ENCODE assay signal across 1 cellular context in the genomic region with DNA sequence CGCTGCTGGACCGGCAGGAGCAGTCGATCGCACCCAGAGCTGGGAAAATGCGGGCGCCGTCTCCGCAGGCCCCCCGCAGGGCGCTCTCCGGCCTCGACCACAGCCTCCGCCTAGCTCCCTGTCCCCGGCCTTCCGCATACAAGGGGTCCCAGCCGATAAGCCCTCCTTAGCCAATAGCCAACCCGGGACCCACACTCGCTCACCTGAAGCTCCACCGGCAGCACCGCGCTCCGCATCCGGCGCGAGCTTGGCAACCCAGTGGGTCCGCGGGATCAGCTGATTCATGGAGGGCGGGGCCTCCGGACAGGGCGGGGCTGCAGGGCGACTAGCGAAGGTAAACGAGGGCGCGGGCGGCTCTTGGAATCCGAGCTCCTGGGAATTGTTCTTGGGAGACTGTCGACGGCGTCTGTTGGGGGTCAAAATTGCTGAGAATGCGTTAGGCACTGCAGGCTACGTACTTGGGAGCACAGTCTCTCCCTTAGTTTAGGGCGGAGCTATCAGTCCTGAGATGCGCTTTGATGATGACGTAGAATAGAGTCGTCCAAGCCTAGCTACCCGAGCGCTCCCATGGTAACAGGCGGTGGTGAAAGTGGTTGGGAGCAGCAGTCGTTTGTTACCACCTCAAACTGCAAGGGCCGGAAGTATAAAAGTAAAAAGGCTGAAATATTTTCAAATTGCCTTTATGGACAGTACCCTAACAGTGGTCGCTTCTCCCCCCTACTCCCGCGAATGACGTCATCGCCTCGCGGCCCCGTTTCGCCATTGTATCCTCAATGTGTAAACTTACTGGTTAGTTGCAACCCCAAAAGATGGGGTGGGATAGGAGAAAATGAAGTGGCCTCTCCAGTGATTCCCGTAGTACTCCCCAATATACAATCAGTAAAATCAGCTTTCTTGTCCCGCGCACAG.
TF ChIP-seq lines count a peak whose summit lies in the region.

A gene (minus strand): TSS at position 260 of the 909 bp plus-strand sequence. CDS start 12,048 bp downstream, outside the sequence.

TF ChIP-seq in WTC11, 78 proteins besides CTCF, POLR2A, EP300 and RAD21 (continued from another document and continues in another):
- TF ChIP-seq, protein P1, sequence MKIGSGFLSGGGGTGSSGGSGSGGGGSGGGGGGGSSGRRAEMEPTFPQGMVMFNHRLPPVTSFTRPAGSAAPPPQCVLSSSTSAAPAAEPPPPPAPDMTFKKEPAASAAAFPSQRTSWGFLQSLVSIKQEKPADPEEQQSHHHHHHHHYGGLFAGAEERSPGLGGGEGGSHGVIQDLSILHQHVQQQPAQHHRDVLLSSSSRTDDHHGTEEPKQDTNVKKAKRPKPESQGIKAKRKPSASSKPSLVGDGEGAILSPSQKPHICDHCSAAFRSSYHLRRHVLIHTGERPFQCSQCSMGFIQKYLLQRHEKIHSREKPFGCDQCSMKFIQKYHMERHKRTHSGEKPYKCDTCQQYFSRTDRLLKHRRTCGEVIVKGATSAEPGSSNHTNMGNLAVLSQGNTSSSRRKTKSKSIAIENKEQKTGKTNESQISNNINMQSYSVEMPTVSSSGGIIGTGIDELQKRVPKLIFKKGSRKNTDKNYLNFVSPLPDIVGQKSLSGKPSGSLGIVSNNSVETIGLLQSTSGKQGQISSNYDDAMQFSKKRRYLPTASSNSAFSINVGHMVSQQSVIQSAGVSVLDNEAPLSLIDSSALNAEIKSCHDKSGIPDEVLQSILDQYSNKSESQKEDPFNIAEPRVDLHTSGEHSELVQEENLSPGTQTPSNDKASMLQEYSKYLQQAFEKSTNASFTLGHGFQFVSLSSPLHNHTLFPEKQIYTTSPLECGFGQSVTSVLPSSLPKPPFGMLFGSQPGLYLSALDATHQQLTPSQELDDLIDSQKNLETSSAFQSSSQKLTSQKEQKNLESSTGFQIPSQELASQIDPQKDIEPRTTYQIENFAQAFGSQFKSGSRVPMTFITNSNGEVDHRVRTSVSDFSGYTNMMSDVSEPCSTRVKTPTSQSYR (CRISPR knock-in tag; IDR thresholded peaks at IDR 0.05): no peak
- no peak for TF ChIP-seq SMAD3 (CRISPR knock-in tag; IDR thresholded peaks at IDR 0.05; ENCODE audit: borderline replicate concordance)
- TF ChIP-seq ZNF232 (CRISPR knock-in tag; IDR thresholded peaks at IDR 0.05): no peak; the same call in 1 of the 2 replicates
- no peak; the same call in 1 of the 2 replicates for TF ChIP-seq NFYB (CRISPR knock-in tag; conservative IDR thresholded peaks at IDR 0.05; ENCODE audit: low read depth)
- no peak for TF ChIP-seq NFATC4 (CRISPR knock-in tag; IDR thresholded peaks at IDR 0.05)
- TF ChIP-seq NFE2L1 (CRISPR knock-in tag; IDR thresholded peaks at IDR 0.05): peak; percentile 44; the same call in 1 of the 2 replicates
- TF ChIP-seq, protein P2, sequence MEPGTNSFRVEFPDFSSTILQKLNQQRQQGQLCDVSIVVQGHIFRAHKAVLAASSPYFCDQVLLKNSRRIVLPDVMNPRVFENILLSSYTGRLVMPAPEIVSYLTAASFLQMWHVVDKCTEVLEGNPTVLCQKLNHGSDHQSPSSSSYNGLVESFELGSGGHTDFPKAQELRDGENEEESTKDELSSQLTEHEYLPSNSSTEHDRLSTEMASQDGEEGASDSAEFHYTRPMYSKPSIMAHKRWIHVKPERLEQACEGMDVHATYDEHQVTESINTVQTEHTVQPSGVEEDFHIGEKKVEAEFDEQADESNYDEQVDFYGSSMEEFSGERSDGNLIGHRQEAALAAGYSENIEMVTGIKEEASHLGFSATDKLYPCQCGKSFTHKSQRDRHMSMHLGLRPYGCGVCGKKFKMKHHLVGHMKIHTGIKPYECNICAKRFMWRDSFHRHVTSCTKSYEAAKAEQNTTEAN (CRISPR knock-in tag; IDR thresholded peaks at IDR 0.05): 0 out of 2 replicates have a peak, but pooled peaks have one; percentile 39
- TF ChIP-seq NR2C2 (CRISPR knock-in tag; IDR thresholded peaks at IDR 0.05): no peak
- TF ChIP-seq FOXJ3 (CRISPR knock-in tag; IDR thresholded peaks at IDR 0.05; ENCODE audit: borderline replicate concordance): no peak
- 0 out of 2 replicates have a peak, but pooled peaks have one; percentile 56 for TF ChIP-seq RELA (CRISPR knock-in tag; IDR thresholded peaks at IDR 0.05; ENCODE audit: borderline replicate concordance)
- TF ChIP-seq, protein P3, sequence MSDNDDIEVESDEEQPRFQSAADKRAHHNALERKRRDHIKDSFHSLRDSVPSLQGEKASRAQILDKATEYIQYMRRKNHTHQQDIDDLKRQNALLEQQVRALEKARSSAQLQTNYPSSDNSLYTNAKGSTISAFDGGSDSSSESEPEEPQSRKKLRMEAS (CRISPR knock-in tag; IDR thresholded peaks at IDR 0.05): peak; percentile 45
- TF ChIP-seq, protein P4, sequence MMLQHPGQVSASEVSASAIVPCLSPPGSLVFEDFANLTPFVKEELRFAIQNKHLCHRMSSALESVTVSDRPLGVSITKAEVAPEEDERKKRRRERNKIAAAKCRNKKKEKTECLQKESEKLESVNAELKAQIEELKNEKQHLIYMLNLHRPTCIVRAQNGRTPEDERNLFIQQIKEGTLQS (CRISPR knock-in tag; conservative IDR thresholded peaks at IDR 0.05): no peak
- TF ChIP-seq, protein P5, sequence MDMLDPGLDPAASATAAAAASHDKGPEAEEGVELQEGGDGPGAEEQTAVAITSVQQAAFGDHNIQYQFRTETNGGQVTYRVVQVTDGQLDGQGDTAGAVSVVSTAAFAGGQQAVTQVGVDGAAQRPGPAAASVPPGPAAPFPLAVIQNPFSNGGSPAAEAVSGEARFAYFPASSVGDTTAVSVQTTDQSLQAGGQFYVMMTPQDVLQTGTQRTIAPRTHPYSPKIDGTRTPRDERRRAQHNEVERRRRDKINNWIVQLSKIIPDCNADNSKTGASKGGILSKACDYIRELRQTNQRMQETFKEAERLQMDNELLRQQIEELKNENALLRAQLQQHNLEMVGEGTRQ (CRISPR knock-in tag; IDR thresholded peaks at IDR 0.05): peak; percentile 90
- TF ChIP-seq, protein P6, sequence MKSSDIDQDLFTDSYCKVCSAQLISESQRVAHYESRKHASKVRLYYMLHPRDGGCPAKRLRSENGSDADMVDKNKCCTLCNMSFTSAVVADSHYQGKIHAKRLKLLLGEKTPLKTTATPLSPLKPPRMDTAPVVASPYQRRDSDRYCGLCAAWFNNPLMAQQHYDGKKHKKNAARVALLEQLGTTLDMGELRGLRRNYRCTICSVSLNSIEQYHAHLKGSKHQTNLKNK (CRISPR knock-in tag; IDR thresholded peaks at IDR 0.05): no peak
- peak; percentile 95 for TF ChIP-seq CREM (CRISPR knock-in tag; IDR thresholded peaks at IDR 0.05)
- no peak for TF ChIP-seq MXD4 (CRISPR knock-in tag; IDR thresholded peaks at IDR 0.05; ENCODE audit: borderline replicate concordance)
- TF ChIP-seq TP53 (CRISPR knock-in tag; IDR thresholded peaks at IDR 0.05): 0 out of 2 replicates have a peak, but pooled peaks have one; percentile 38
- no peak for TF ChIP-seq OVOL2 (CRISPR knock-in tag; IDR thresholded peaks at IDR 0.05; ENCODE audit: borderline replicate concordance)
- TF ChIP-seq MYBL2 (CRISPR knock-in tag; IDR thresholded peaks at IDR 0.05): no peak
- no peak for TF ChIP-seq PRRX2 (CRISPR knock-in tag; IDR thresholded peaks at IDR 0.05)
- no peak for TF ChIP-seq TCF7 (CRISPR knock-in tag; IDR thresholded peaks at IDR 0.05; ENCODE audit: low read depth)
- no peak for TF ChIP-seq ATF1 (CRISPR knock-in tag; IDR thresholded peaks at IDR 0.05)
- peak; percentile 79; the same call in 1 of the 2 replicates for TF ChIP-seq CBFB (CRISPR knock-in tag; IDR thresholded peaks at IDR 0.05; ENCODE audit: low read depth)
- TF ChIP-seq, protein P7, sequence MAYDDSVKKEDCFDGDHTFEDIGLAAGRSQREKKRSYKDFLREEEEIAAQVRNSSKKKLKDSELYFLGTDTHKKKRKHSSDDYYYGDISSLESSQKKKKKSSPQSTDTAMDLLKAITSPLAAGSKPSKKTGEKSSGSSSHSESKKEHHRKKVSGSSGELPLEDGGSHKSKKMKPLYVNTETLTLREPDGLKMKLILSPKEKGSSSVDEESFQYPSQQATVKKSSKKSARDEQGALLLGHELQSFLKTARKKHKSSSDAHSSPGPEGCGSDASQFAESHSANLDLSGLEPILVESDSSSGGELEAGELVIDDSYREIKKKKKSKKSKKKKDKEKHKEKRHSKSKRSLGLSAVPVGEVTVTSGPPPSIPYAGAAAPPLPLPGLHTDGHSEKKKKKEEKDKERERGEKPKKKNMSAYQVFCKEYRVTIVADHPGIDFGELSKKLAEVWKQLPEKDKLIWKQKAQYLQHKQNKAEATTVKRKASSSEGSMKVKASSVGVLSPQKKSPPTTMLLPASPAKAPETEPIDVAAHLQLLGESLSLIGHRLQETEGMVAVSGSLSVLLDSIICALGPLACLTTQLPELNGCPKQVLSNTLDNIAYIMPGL (CRISPR knock-in tag; IDR thresholded peaks at IDR 0.05): peak; percentile 66; the same call in 1 of the 2 replicates
- TF ChIP-seq HMGA2 (CRISPR knock-in tag; IDR thresholded peaks at IDR 0.05): no peak
- TF ChIP-seq, protein P8, sequence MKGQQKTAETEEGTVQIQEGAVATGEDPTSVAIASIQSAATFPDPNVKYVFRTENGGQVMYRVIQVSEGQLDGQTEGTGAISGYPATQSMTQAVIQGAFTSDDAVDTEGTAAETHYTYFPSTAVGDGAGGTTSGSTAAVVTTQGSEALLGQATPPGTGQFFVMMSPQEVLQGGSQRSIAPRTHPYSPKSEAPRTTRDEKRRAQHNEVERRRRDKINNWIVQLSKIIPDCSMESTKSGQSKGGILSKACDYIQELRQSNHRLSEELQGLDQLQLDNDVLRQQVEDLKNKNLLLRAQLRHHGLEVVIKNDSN (CRISPR knock-in tag; IDR thresholded peaks at IDR 0.05): peak; percentile 86
- TF ChIP-seq SP1 (CRISPR knock-in tag; conservative IDR thresholded peaks at IDR 0.05): peak; percentile 82
- TF ChIP-seq, protein P9, sequence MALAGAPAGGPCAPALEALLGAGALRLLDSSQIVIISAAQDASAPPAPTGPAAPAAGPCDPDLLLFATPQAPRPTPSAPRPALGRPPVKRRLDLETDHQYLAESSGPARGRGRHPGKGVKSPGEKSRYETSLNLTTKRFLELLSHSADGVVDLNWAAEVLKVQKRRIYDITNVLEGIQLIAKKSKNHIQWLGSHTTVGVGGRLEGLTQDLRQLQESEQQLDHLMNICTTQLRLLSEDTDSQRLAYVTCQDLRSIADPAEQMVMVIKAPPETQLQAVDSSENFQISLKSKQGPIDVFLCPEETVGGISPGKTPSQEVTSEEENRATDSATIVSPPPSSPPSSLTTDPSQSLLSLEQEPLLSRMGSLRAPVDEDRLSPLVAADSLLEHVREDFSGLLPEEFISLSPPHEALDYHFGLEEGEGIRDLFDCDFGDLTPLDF (CRISPR knock-in tag; IDR thresholded peaks at IDR 0.05): no peak
- 0 out of 2 replicates have a peak, but pooled peaks have one; percentile 22 for TF ChIP-seq SOX15 (CRISPR knock-in tag; IDR thresholded peaks at IDR 0.05)
- TF ChIP-seq, protein P10, sequence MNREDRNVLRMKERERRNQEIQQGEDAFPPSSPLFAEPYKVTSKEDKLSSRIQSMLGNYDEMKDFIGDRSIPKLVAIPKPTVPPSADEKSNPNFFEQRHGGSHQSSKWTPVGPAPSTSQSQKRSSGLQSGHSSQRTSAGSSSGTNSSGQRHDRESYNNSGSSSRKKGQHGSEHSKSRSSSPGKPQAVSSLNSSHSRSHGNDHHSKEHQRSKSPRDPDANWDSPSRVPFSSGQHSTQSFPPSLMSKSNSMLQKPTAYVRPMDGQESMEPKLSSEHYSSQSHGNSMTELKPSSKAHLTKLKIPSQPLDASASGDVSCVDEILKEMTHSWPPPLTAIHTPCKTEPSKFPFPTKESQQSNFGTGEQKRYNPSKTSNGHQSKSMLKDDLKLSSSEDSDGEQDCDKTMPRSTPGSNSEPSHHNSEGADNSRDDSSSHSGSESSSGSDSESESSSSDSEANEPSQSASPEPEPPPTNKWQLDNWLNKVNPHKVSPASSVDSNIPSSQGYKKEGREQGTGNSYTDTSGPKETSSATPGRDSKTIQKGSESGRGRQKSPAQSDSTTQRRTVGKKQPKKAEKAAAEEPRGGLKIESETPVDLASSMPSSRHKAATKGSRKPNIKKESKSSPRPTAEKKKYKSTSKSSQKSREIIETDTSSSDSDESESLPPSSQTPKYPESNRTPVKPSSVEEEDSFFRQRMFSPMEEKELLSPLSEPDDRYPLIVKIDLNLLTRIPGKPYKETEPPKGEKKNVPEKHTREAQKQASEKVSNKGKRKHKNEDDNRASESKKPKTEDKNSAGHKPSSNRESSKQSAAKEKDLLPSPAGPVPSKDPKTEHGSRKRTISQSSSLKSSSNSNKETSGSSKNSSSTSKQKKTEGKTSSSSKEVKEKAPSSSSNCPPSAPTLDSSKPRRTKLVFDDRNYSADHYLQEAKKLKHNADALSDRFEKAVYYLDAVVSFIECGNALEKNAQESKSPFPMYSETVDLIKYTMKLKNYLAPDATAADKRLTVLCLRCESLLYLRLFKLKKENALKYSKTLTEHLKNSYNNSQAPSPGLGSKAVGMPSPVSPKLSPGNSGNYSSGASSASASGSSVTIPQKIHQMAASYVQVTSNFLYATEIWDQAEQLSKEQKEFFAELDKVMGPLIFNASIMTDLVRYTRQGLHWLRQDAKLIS (CRISPR knock-in tag; IDR thresholded peaks at IDR 0.05; ENCODE audit: borderline replicate concordance): no peak
- no peak for TF ChIP-seq NR1H2 (CRISPR knock-in tag; IDR thresholded peaks at IDR 0.05)
- TF ChIP-seq, protein P11, sequence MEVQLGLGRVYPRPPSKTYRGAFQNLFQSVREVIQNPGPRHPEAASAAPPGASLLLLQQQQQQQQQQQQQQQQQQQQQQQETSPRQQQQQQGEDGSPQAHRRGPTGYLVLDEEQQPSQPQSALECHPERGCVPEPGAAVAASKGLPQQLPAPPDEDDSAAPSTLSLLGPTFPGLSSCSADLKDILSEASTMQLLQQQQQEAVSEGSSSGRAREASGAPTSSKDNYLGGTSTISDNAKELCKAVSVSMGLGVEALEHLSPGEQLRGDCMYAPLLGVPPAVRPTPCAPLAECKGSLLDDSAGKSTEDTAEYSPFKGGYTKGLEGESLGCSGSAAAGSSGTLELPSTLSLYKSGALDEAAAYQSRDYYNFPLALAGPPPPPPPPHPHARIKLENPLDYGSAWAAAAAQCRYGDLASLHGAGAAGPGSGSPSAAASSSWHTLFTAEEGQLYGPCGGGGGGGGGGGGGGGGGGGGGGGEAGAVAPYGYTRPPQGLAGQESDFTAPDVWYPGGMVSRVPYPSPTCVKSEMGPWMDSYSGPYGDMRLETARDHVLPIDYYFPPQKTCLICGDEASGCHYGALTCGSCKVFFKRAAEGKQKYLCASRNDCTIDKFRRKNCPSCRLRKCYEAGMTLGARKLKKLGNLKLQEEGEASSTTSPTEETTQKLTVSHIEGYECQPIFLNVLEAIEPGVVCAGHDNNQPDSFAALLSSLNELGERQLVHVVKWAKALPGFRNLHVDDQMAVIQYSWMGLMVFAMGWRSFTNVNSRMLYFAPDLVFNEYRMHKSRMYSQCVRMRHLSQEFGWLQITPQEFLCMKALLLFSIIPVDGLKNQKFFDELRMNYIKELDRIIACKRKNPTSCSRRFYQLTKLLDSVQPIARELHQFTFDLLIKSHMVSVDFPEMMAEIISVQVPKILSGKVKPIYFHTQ (CRISPR knock-in tag; IDR thresholded peaks at IDR 0.05): no peak
- TF ChIP-seq GTF2I (CRISPR knock-in tag; conservative IDR thresholded peaks at IDR 0.05): no peak
- TF ChIP-seq GRHL2 (CRISPR knock-in tag; IDR thresholded peaks at IDR 0.05; ENCODE audit: insufficient replicate concordance, severe bottlenecking): no peak
- no peak for TF ChIP-seq JAZF1 (CRISPR knock-in tag; IDR thresholded peaks at IDR 0.05)
- no peak for TF ChIP-seq ZNF263 (CRISPR knock-in tag; IDR thresholded peaks at IDR 0.05; ENCODE audit: low read depth)
- no peak for TF ChIP-seq RORB (CRISPR knock-in tag; IDR thresholded peaks at IDR 0.05)
- no peak for TF ChIP-seq NR3C1 (CRISPR knock-in tag; conservative IDR thresholded peaks at IDR 0.05; ENCODE audit: low read depth)
- no peak for TF ChIP-seq EMX1 (CRISPR knock-in tag; IDR thresholded peaks at IDR 0.05)
- TF ChIP-seq ELF4 (CRISPR knock-in tag; IDR thresholded peaks at IDR 0.05; ENCODE audit: low read depth): no peak
- peak; percentile 51; the same call in 1 of the 2 replicates for TF ChIP-seq GABPB1 (CRISPR knock-in tag; IDR thresholded peaks at IDR 0.05)
- TF ChIP-seq ZNF138 (CRISPR knock-in tag; conservative IDR thresholded peaks at IDR 0.05): 0 out of 2 replicates have a peak, but pooled peaks have one; percentile 33
- 0 out of 2 replicates have a peak, but pooled peaks have one; percentile 27 for TF ChIP-seq FOXK1 (CRISPR knock-in tag; IDR thresholded peaks at IDR 0.05)
